Comparison of ENCODE assay signal across 1 cellular context in the genomic region with DNA sequence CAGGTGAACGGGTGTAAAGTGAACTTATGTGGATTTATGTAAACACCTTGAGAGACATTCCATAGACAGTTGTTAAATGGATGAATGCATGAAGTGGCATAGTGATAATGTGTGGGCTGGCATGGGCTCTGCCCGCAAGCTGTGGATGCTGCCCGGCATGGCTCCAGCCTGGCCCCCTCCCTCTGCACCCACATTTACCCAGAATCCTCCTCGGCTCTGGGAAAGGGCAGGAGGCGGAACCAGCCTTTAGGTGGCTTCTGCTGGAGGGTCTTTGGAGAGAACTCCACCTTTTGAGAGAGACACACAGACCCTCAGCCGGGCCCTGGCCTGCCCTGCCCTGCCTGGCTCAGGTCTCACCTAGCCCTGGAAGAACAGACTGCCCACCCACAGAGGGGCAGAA.
TF ChIP-seq lines count a peak whose summit lies in the region.

No MANE protein-coding gene starts in this region.

TF ChIP-seq in K562, 482 proteins besides CTCF, POLR2A, EP300 and RAD21:
- TF ChIP-seq ILK (tag; IDR thresholded peaks at IDR 0.05; ENCODE audit: borderline replicate concordance, low read depth): no peak
- no peak for TF ChIP-seq PBX2 (CRISPR knock-in tag; IDR thresholded peaks at IDR 0.05; ENCODE audit: low read depth)
- TF ChIP-seq PBX2 (tag; conservative IDR thresholded peaks at IDR 0.05; ENCODE audit: low read depth): no peak
- peak; percentile 51; the same call in 1 of the 2 replicates for TF ChIP-seq VEZF1 (CRISPR knock-in tag; IDR thresholded peaks at IDR 0.05)
- TF ChIP-seq BCL6 (CRISPR knock-in tag; IDR thresholded peaks at IDR 0.05): no peak
- TF ChIP-seq ZNF551 (CRISPR knock-in tag; IDR thresholded peaks at IDR 0.05): no peak
- TF ChIP-seq PHB2 (IDR thresholded peaks at IDR 0.05; ENCODE audit: low read depth): no peak
- peak; percentile 67 for TF ChIP-seq ZNF143 (CRISPR knock-in tag; IDR thresholded peaks at IDR 0.05)
- no peak for TF ChIP-seq KLF10 (CRISPR knock-in tag; IDR thresholded peaks at IDR 0.05)
- TF ChIP-seq CAMTA2 (CRISPR knock-in tag; conservative IDR thresholded peaks at IDR 0.05): no peak
